Comparison of ENCODE assay signal across 23 cellular contexts in genomic region chr3:158753814-158754213, GRCh38.
"Had no signal": no experiment of that assay in that cellular context is flagged by ENCODE, and none has a peak within 500 bp of the region (broad histone marks: within the 10 kb centered on the region; RNA-seq: fewer than 3 reads in every experiment).

No MANE protein-coding gene starts in this region.

- FAIRE-seq: RCC 7860 had no signal

- H3K9ac ChIP-seq: SK-N-SH had no signal

- H3K4me3 ChIP-seq: MG63 had no signal

- H3K27me3 ChIP-seq: MG63 had no signal

- H3K4me2 ChIP-seq: SK-N-SH had no signal

- DNase-seq: Karpas-422, KG1, MG63, NCI-H1092, NCI-H1105 treated with DMSO at 0.1 percent for 48 hours, NCI-H1417 treated with DMSO at 0.1 percent for 48 hours, NCI-H146, NCI-H1694 treated with DMSO at 0.1 percent for 48 hours, NCI-H1930, NCI-H2081, NCI-H2107, NCI-H2171, NCI-H226, NCI-H446, NCI-H510A, NCI-H524 treated with DMSO at 0.1 percent for 48 hours, NCI-H69, NCI-H774, RPMI8226, SHP77, SK-N-SH, SW 1271 had no signal

- H3K9me3 ChIP-seq: MG63, SK-N-SH had no signal
